27 cellular contexts compared by ENCODE assay signal in the genomic region with DNA sequence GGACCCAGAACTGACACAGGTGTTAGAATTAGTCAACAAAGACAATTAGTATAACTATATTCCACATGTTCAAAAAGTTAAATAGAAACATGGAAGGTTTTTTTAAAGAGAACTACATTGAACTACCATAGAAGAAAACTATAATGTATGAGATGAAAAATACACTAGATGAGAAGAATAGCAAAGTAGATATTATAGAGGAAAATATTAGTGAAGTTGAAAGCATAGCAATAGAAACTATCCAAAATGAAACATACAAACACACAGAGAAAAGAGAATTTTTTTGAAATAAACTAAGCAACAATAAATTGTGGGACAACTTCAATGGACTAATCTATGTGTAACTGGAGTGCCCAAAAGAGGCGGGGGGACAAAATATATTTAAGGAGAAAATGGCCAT.
"Had no signal": no experiment of that assay in that cellular context is flagged by ENCODE, and none has a peak within 500 bp of the region (broad histone marks: within the 10 kb centered on the region; RNA-seq: fewer than 3 reads in every experiment).

No MANE protein-coding gene starts in this region.

- H3K27me3 ChIP-seq: testis, thyroid gland, upper lobe of left lung, uterus, vagina had no signal

- H3K36me3 ChIP-seq: stomach, suprapubic skin, thoracic aorta, thyroid gland, tibial artery, tibial nerve, transverse colon, upper lobe of left lung, upper lobe of right lung, uterus, vagina had no signal

- H3K27ac ChIP-seq: stomach, suprapubic skin, testis, thoracic aorta, thyroid gland, tibial artery, tibial nerve, transverse colon, upper lobe of left lung, upper lobe of right lung, uterus, vagina had no signal

- H3K4me1 ChIP-seq: stomach, suprapubic skin, testis, thyroid gland, tibial artery, tibial nerve, transverse colon, upper lobe of left lung, upper lobe of right lung, uterus, vagina had no signal

- DNase-seq: stimulated activated CD4-positive, alpha-beta T cell treated with anti-CD3 and anti-CD28 coated beads, Interleukin-2, amount 100 ng/mL, for 48 hours; stimulated activated CD4-positive, alpha-beta T cell treated with anti-CD3 and anti-CD28 coated beads, Interleukin-4, amount 100 ng/mL, for 1 hour; stimulated activated CD4-positive, alpha-beta T cell treated with anti-CD3 and anti-CD28 coated beads, Interleukin-4, amount 100 ng/mL, for 24 hours; stimulated activated CD4-positive, alpha-beta T cell treated with anti-CD3 and anti-CD28 coated beads, Interleukin-4, amount 100 ng/mL, for 4 hours; stimulated activated CD8-positive, alpha-beta memory T cell treated with anti-CD3 and anti-CD28 coated beads, Interleukin-4, amount 100 ng/mL, for 48 hours; stimulated activated naive B cell treated with anti-CD40 and anti-IgM and Interleukin-4, amounts not matched to agents 10 μg/mL and 1 μg/mL and 100 μg/mL, for 72 hours; stimulated activated naive CD4-positive, alpha-beta T cell; stimulated activated naive CD4-positive, alpha-beta T cell treated with Interleukin-2 at 50 U/mL for 16 hours; stimulated activated naive CD8-positive, alpha-beta T cell treated with anti-CD3 and anti-CD28 coated beads, Interleukin-15, amount 100 ng/mL, for 72 hours; stimulated activated naive CD8-positive, alpha-beta T cell treated with anti-CD3 and anti-CD28 coated beads, Interleukin-15, Interleukin-2, amounts not matched to agents 100 U/mL and 50 U/mL, for 24 hours; stomach; substantia nigra; testis; thyroid gland; tibial artery; transverse colon; trophoblast cell; upper lobe of left lung; upper lobe of right lung; uterus had no signal

- ATAC-seq: stimulated activated effector memory CD8-positive, alpha-beta T cell treated with anti-CD3 and anti-CD28 coated beads, Interleukin-12 subunit alpha, Interleukin-12 subunit beta, amount 100 ng/mL, for 72 hours; stimulated activated memory B cell treated with anti-CD40 and anti-IgM and Interleukin-4, amounts not matched to agents 10 μg/mL and 1 μg/mL and 100 μg/mL, for 72 hours; stimulated activated naive B cell treated with anti-CD40 and anti-IgM and Interleukin-4, amounts not matched to agents 10 μg/mL and 1 μg/mL and 100 μg/mL, for 72 hours; stimulated activated naive CD8-positive, alpha-beta T cell treated with anti-CD3 and anti-CD28 coated beads, Interleukin-15, amount 100 ng/mL, for 72 hours; stimulated activated naive CD8-positive, alpha-beta T cell treated with anti-CD3 and anti-CD28 coated beads, Interleukin-15, Interleukin-2, amounts not matched to agents 100 U/mL and 50 U/mL, for 24 hours; upper lobe of right lung had no signal

- H3K9me3 ChIP-seq: stomach, suprapubic skin, testis, thoracic aorta, thyroid gland, tibial artery, tibial nerve, transverse colon, upper lobe of left lung, upper lobe of right lung, uterus, vagina had no signal

- FAIRE-seq: urothelium cell line had no signal

- H3K4me3 ChIP-seq: stomach, suprapubic skin, testis, thoracic aorta, thyroid gland, tibial artery, tibial nerve, transverse colon, upper lobe of left lung, upper lobe of right lung, uterus, vagina had no signal
